ENCODE assay signal across 1 cellular context in genomic region chr5:154386952-154387629, GRCh38.
A peak's percentile ranks its signal among the peaks of the same experiment; 100 is the strongest.
TF ChIP-seq lines count a peak whose summit lies in the region.

No MANE protein-coding gene starts in this region.

TF ChIP-seq in HepG2, 621 proteins besides CTCF, POLR2A, EP300 and RAD21 (continued from another document):
- TF ChIP-seq PAXIP1 (CRISPR knock-in tag; conservative IDR thresholded peaks at IDR 0.05) (peak; percentile 73), PAX8 (CRISPR knock-in tag; IDR thresholded peaks at IDR 0.05; ENCODE audit: borderline replicate concordance) (no peak), HOXA3 (CRISPR knock-in tag; IDR thresholded peaks at IDR 0.05) (0 out of 2 replicates have a peak, but pooled peaks have one; percentile 9), ZNF740 (CRISPR knock-in tag; IDR thresholded peaks at IDR 0.05) (0 out of 2 replicates have a peak, but pooled peaks have one; percentile 5), LCORL (IDR thresholded peaks at IDR 0.05) (no peak), LCORL (CRISPR knock-in tag; IDR thresholded peaks at IDR 0.05) (peak; percentile 14; the same call in 1 of the 2 replicates), ASH2L (IDR thresholded peaks at IDR 0.05; ENCODE audit: insufficient read length, low read depth, low read length) (peak; percentile 62), MIXL1 (CRISPR knock-in tag; IDR thresholded peaks at IDR 0.05) (peak; percentile 60), SSRP1 (CRISPR knock-in tag; IDR thresholded peaks at IDR 0.05) (peak; percentile 48; the same call in 1 of the 2 replicates), SOX5 (CRISPR knock-in tag; IDR thresholded peaks at IDR 0.05; ENCODE audit: borderline replicate concordance) (0 out of 2 replicates have a peak, but pooled peaks have one; percentile 14), MED1 (CRISPR knock-in tag; IDR thresholded peaks at IDR 0.05) (peak; percentile 12; the same call in 1 of the 2 replicates), SALL1 (CRISPR knock-in tag; IDR thresholded peaks at IDR 0.05) (0 out of 2 replicates have a peak, but pooled peaks have one; percentile 13), SAP130 (CRISPR knock-in tag; IDR thresholded peaks at IDR 0.05; ENCODE audit: low read depth) (peak; percentile 32; the same call in 1 of the 2 replicates), CHD4 (IDR thresholded peaks at IDR 0.05; ENCODE audit: borderline replicate concordance, low read length) (peak; percentile 59; the same call in 1 of the 2 replicates), REST (IDR thresholded peaks at IDR 0.05; ENCODE audit: borderline replicate concordance in 1 of 2, low read depth in 1 of 2, low read length in 2 of 2) (no peak), GATAD2A (CRISPR knock-in tag; IDR thresholded peaks at IDR 0.05) (peak; percentile 25; the same call in 1 of the 2 replicates), ZNF629 (CRISPR knock-in tag; conservative IDR thresholded peaks at IDR 0.05) (peak; percentile 79), ZNF510 (CRISPR knock-in tag; IDR thresholded peaks at IDR 0.05; ENCODE audit: low read depth) (no peak), FOXA3 (CRISPR knock-in tag; IDR thresholded peaks at IDR 0.05) (peak; percentile 22; the same call in 1 of the 2 replicates), RARA (CRISPR knock-in tag; IDR thresholded peaks at IDR 0.05) (0 out of 2 replicates have a peak, but pooled peaks have one; percentile 19), SOX6 (IDR thresholded peaks at IDR 0.05) (no peak), SOX6 (CRISPR knock-in tag; IDR thresholded peaks at IDR 0.05) (peak; percentile 40; the same call in 1 of the 2 replicates), TEAD3 (CRISPR knock-in tag; optimal IDR thresholded peaks at IDR 0.05; ENCODE audit: borderline replicate concordance) (peak; percentile 6), HNF1A (IDR thresholded peaks at IDR 0.05; ENCODE audit: low read depth) (peak; percentile 72), HNF1A (CRISPR knock-in tag; IDR thresholded peaks at IDR 0.05; ENCODE audit: borderline replicate concordance) (no peak; the same call in 1 of the 2 replicates), NCOA2 (CRISPR knock-in tag; IDR thresholded peaks at IDR 0.05) (0 out of 2 replicates have a peak, but pooled peaks have one; percentile 27), GTF3A (CRISPR knock-in tag; conservative IDR thresholded peaks at IDR 0.05) (no peak), ARID5B (CRISPR knock-in tag; IDR thresholded peaks at IDR 0.05) (peak; percentile 42; the same call in 1 of the 2 replicates), KDM6A (CRISPR knock-in tag; IDR thresholded peaks at IDR 0.05; ENCODE audit: low read depth) (0 out of 2 replicates have a peak, but pooled peaks have one; percentile 16), ATF5 (CRISPR knock-in tag; IDR thresholded peaks at IDR 0.05; ENCODE audit: low read depth) (no peak), ISL2 (CRISPR knock-in tag; IDR thresholded peaks at IDR 0.05) (peak; percentile 18; the same call in 1 of the 2 replicates), TGIF2 (CRISPR knock-in tag; IDR thresholded peaks at IDR 0.05) (no peak), FOXP1 (IDR thresholded peaks at IDR 0.05) (no peak), FOXP1 (CRISPR knock-in tag; IDR thresholded peaks at IDR 0.05) (peak; percentile 15; the same call in 1 of the 2 replicates)
